Comparison of ENCODE assay signal across 11 cellular contexts in the genomic region with DNA sequence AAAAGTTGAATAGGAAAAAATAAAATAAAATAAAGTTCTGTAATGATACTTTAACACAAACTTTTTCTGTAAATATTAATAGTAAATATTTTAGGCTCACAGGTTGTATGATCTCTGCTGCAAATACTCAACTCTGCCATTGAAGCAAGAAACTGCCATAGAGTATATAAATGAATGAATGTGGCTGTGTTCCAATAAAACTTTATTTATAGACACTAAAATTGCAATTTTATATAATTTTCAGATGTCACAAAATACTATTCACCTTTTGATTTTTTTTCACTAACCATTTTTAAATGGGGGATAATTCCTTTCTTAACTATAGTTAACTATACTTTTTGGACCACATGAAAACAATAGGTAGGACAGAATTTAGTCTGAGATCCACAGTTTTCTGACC.
"Had no signal": no experiment of that assay in that cellular context is flagged by ENCODE, and none has a peak within 500 bp of the region (broad histone marks: within the 10 kb centered on the region; RNA-seq: fewer than 3 reads in every experiment).

No MANE protein-coding gene starts in this region.

- H3K36me3 ChIP-seq: HAP-1 had no signal

- DNase-seq: GM23248, GOT3, H7, H9, HCEC 1CT, HFFc6 had no signal

- H3K27ac ChIP-seq: GM23248 had no signal

- FAIRE-seq: H1, H54 had no signal

- H3K4me3 ChIP-seq: GM23248, GM23338, HAP-1 had no signal

- H3K9ac ChIP-seq: GM23248 had no signal

- H2AFZ ChIP-seq: GM23248, GM23338 had no signal

- H3K4me2 ChIP-seq: GM23338 had no signal

- ATAC-seq: GM23338, HCT116 had no signal

- H3K9me3 ChIP-seq: HAP-1 had no signal
